1 cellular context compared by ENCODE assay signal in genomic region chr22:43796567-43796966, GRCh38.
TF ChIP-seq lines count a peak whose summit lies in the region.

No MANE protein-coding gene starts in this region.

TF ChIP-seq in H1, 55 proteins besides CTCF, POLR2A, EP300 and RAD21:
- no peak for TF ChIP-seq BRCA1 (IDR thresholded peaks at IDR 0.05; ENCODE audit: low read depth, low read length)
- no peak for TF ChIP-seq KDM4A (IDR thresholded peaks at IDR 0.05; ENCODE audit: low read depth, low read length, severe bottlenecking)
- TF ChIP-seq PHF8 (conservative IDR thresholded peaks at IDR 0.05; ENCODE audit: low read depth, low read length), result no peak
- no peak for TF ChIP-seq TAF1 (IDR thresholded peaks at IDR 0.05; ENCODE audit: low read depth, low read length)
- no peak for TF ChIP-seq KDM1A (IDR thresholded peaks at IDR 0.05; ENCODE audit: borderline replicate concordance, low read length)
- no peak for TF ChIP-seq RBBP5 (IDR thresholded peaks at IDR 0.05; ENCODE audit: borderline replicate concordance, low read depth, low read length)
